Comparison of ENCODE assay signal across 17 cellular contexts in genomic region chr2:233101826-233102225, GRCh38. TPM values are rescaled to one million over a fixed set of nuclear protein-coding genes. Genes with fewer than 3 reads are reported as not detected.
A peak's percentile ranks its signal among the peaks of the same experiment; 100 is the strongest.
DNase-seq lines count a peak whose midpoint lies in the region; ATAC-seq and TF ChIP-seq lines count a peak whose summit lies in the region.
"Had no signal": no experiment of that assay in that cellular context is flagged by ENCODE, and none has a peak within 500 bp of the region (broad histone marks: within the 10 kb centered on the region; RNA-seq: fewer than 3 reads in every experiment).

No MANE protein-coding gene starts in this region.

- peaks cover 40% of the 10 kb centered on the region for H3K4me1 Mint-ChIP-seq in activated CD4-positive, alpha-beta T cell treated with anti-CD3 and anti-CD28 coated beads, Interleukin-2, amount 10 ng/mL, durations not matched to agents 24 days and 14 days
- peaks cover 93 to 97% of the 10 kb centered on the region in 2 donors for H3K4me1 Mint-ChIP-seq in immature natural killer cell
- H3K4me1 Mint-ChIP-seq in stimulated activated naive B cell treated with anti-CD40 and anti-IgM and Interleukin-4, amounts not matched to agents 10 μg/mL and 1 μg/mL and 100 μg/mL, for 72 hours: peaks cover 73 to 95% of the 10 kb centered on the region in 2 donors

- H3K27me3 Mint-ChIP-seq in activated CD4-positive, alpha-beta T cell treated with anti-CD3 and anti-CD28 coated beads, Interleukin-2, amount 10 ng/mL, durations not matched to agents 24 days and 14 days: no peaks in the 10 kb centered on the region
- H3K27me3 Mint-ChIP-seq in immature natural killer cell (ENCODE audit: low read depth in 3 of 3): peaks cover 10 to 20% (median 13%) of the 10 kb centered on the region in 3 donors
- H3K27me3 Mint-ChIP-seq in stimulated activated naive B cell treated with anti-CD40 and anti-IgM and Interleukin-4, amounts not matched to agents 10 μg/mL and 1 μg/mL and 100 μg/mL, for 72 hours: no peaks in the 10 kb centered on the region
- H3K27me3 Mint-ChIP-seq: CD4-positive, CD25-positive, alpha-beta regulatory T cell had no signal

- H3K27ac ChIP-seq in OCI-LY1 (ENCODE audit: low read depth, low read length, poor library complexity, severe bottlenecking): peak overlapping the region; percentile 72

- peaks cover 8% of the 10 kb centered on the region for H3K9me3 Mint-ChIP-seq in activated CD4-positive, alpha-beta T cell treated with anti-CD3 and anti-CD28 coated beads, Interleukin-2, amount 10 ng/mL, durations not matched to agents 24 days and 14 days
- no peaks in the 10 kb centered on the region for H3K9me3 Mint-ChIP-seq in immature natural killer cell
- peaks cover 0 to 4% of the 10 kb centered on the region in 2 donors for H3K9me3 Mint-ChIP-seq in stimulated activated naive B cell treated with anti-CD40 and anti-IgM and Interleukin-4, amounts not matched to agents 10 μg/mL and 1 μg/mL and 100 μg/mL, for 72 hours

- peak overlapping the region; percentile 34 for H3K27ac Mint-ChIP-seq in activated CD4-positive, alpha-beta T cell treated with anti-CD3 and anti-CD28 coated beads, Interleukin-2, amount 10 ng/mL, durations not matched to agents 24 days and 14 days
- peak overlapping the region; percentile 65 to 93 (median 84) for H3K27ac Mint-ChIP-seq in immature natural killer cell
- peak overlapping the region; percentile 89 for H3K27ac Mint-ChIP-seq in stimulated activated naive B cell treated with anti-CD40 and anti-IgM and Interleukin-4, amounts not matched to agents 10 μg/mL and 1 μg/mL and 100 μg/mL, for 72 hours

- H3K36me3 ChIP-seq in OCI-LY1 (ENCODE audit: insufficient read depth, low read length): peaks cover 16% of the 10 kb centered on the region
- H3K36me3 ChIP-seq: Peyer's patch had no signal

- intact Hi-C loops in activated CD4-positive, alpha-beta T cell treated with anti-CD3 and anti-CD28 coated beads, Interleukin-2, amount 10 ng/mL, durations not matched to agents 24 days and 14 days (cut with micrococcal nuclease): no loop called here

- H3K9me3 ChIP-seq in OCI-LY1 (ENCODE audit: low read length): no peaks in the 10 kb centered on the region
- H3K9me3 ChIP-seq: Peyer's patch, SK-N-SH had no signal

- TF ChIP-seq CTCF in OCI-LY1 (IDR thresholded peaks at IDR 0.05; ENCODE audit: low read length): no peak

- no peak overlapping the region; the same call in 1 of the 2 replicates for H3K4me2 ChIP-seq in OCI-LY1 (ENCODE audit: low read length)
- H3K4me2 ChIP-seq: SK-N-SH had no signal

- H3K4me3 ChIP-seq in OCI-LY1 (ENCODE audit: low read depth, low read length, poor library complexity, severe bottlenecking): no peak overlapping the region
- H3K4me3 ChIP-seq: Peyer's patch had no signal

- 0 out of 2 replicates have a peak, but pooled peaks cover 4% of the 10 kb centered on the region for H3F3A ChIP-seq in OCI-LY1 (ENCODE audit: insufficient read depth, low read length)

- DNase-seq in activated CD4-positive, alpha-beta T cell treated with anti-CD3 and anti-CD28 coated beads, Interleukin-2, amount 10 ng/mL, durations not matched to agents 24 days and 14 days: no peak
- no peak for DNase-seq in activated CD4-positive, alpha-beta T cell treated with anti-CD3 and anti-CD28 coated beads for 4 hours
- DNase-seq in immature natural killer cell (no peak), superior temporal gyrus (ENCODE audit: extremely low spot score) (no peak), NCI-H510A (lab: John Stamatoyannopoulos, UW) (no peak)
- DNase-seq in stimulated activated naive B cell treated with anti-CD40 and anti-IgM and Interleukin-4, amounts not matched to agents 10 μg/mL and 1 μg/mL and 100 μg/mL, for 72 hours: no peak
- DNase-seq: AML-193; CD4-positive, CD25-positive, alpha-beta regulatory T cell; DMS79; GOT3; NCI-H1092 treated with DMSO at 0.1 percent for 48 hours; NCI-H1694 treated with DMSO at 0.1 percent for 48 hours; Right ventricle myocardium superior; SK-N-SH had no signal

- no peak overlapping the region for H2AFZ ChIP-seq in OCI-LY1 (ENCODE audit: low read length)

- H3K9ac ChIP-seq in OCI-LY1 (ENCODE audit: low read length): no peak overlapping the region; the same call in 1 of the 2 replicates
- H3K9ac ChIP-seq: SK-N-SH had no signal

- no peaks in the 10 kb centered on the region for H4K20me1 ChIP-seq in OCI-LY1 (ENCODE audit: insufficient read depth, low read length)

- H3K4me3 Mint-ChIP-seq in activated CD4-positive, alpha-beta T cell treated with anti-CD3 and anti-CD28 coated beads, Interleukin-2, amount 10 ng/mL, durations not matched to agents 24 days and 14 days: no peak overlapping the region
- peak overlapping the region; percentile 53 to 79 (median 62) for H3K4me3 Mint-ChIP-seq in immature natural killer cell
- peak overlapping the region in 1 of 2 donors; percentile 50 for H3K4me3 Mint-ChIP-seq in stimulated activated naive B cell treated with anti-CD40 and anti-IgM and Interleukin-4, amounts not matched to agents 10 μg/mL and 1 μg/mL and 100 μg/mL, for 72 hours

- H3K4me1 ChIP-seq in OCI-LY1 (ENCODE audit: insufficient read depth, low read length, severe bottlenecking): peaks cover 51% of the 10 kb centered on the region

- H3K9me2 ChIP-seq in OCI-LY1 (ENCODE audit: low read depth, low read length): no peaks in the 10 kb centered on the region
- H3K9me2 ChIP-seq: SK-N-SH had no signal

- no peaks in the 10 kb centered on the region; the same call in 1 of the 2 replicates for H3K79me2 ChIP-seq in OCI-LY1 (ENCODE audit: insufficient read depth, low read length)

- peaks cover 49% of the 10 kb centered on the region for H3K36me3 Mint-ChIP-seq in activated CD4-positive, alpha-beta T cell treated with anti-CD3 and anti-CD28 coated beads, Interleukin-2, amount 10 ng/mL, durations not matched to agents 24 days and 14 days (ENCODE audit: low read depth)
- H3K36me3 Mint-ChIP-seq in immature natural killer cell: peaks cover 23 to 35% (median 24%) of the 10 kb centered on the region in 3 donors
- peaks cover 76 to 94% of the 10 kb centered on the region in 2 donors for H3K36me3 Mint-ChIP-seq in stimulated activated naive B cell treated with anti-CD40 and anti-IgM and Interleukin-4, amounts not matched to agents 10 μg/mL and 1 μg/mL and 100 μg/mL, for 72 hours

- ATAC-seq in stimulated activated naive B cell treated with anti-CD40 and anti-IgM and Interleukin-4, amounts not matched to agents 10 μg/mL and 1 μg/mL and 100 μg/mL, for 72 hours (replicated peaks): no peak
- ATAC-seq in GM19023 (IDR thresholded peaks at IDR 0.05; ENCODE audit: unreplicated experiment): no peak

- H3K27me3 ChIP-seq in OCI-LY1 (ENCODE audit: insufficient read depth, low read length): no peaks in the 10 kb centered on the region
- H3K27me3 ChIP-seq: Peyer's patch had no signal

RNA-seq across cellular contexts. Expression of gene INPP5D, which starts 41.7 kb away (rescaled TPM):
- 43.6 and 45.8 TPM in 2 replicates for total RNA-seq in activated CD4-positive, alpha-beta T cell treated with anti-CD3 and anti-CD28 coated beads, Interleukin-2, amount 10 ng/mL, durations not matched to agents 24 days and 14 days
- polyA plus RNA-seq in immature natural killer cell: 100 to 1,000 TPM in 1 of 3 donors, 10 to 100 TPM in 2; 54.8 to 307 (median 73.5) TPM

Comparison
In these comparisons a context has a peak if more than half of its experiments do, and no peak if none do; other contexts are left out.
1. H3K27ac Mint-ChIP-seq: peak in every context shown above with its lines; median percentile 89 in stimulated activated naive B cell treated with anti-CD40 and anti-IgM and Interleukin-4, amounts not matched to agents 10 μg/mL and 1 μg/mL and 100 μg/mL, for 72 hours; 84 in immature natural killer cell; 34 in activated CD4-positive, alpha-beta T cell treated with anti-CD3 and anti-CD28 coated beads, Interleukin-2, amount 10 ng/mL, durations not matched to agents 24 days and 14 days.